In the genomic region with DNA sequence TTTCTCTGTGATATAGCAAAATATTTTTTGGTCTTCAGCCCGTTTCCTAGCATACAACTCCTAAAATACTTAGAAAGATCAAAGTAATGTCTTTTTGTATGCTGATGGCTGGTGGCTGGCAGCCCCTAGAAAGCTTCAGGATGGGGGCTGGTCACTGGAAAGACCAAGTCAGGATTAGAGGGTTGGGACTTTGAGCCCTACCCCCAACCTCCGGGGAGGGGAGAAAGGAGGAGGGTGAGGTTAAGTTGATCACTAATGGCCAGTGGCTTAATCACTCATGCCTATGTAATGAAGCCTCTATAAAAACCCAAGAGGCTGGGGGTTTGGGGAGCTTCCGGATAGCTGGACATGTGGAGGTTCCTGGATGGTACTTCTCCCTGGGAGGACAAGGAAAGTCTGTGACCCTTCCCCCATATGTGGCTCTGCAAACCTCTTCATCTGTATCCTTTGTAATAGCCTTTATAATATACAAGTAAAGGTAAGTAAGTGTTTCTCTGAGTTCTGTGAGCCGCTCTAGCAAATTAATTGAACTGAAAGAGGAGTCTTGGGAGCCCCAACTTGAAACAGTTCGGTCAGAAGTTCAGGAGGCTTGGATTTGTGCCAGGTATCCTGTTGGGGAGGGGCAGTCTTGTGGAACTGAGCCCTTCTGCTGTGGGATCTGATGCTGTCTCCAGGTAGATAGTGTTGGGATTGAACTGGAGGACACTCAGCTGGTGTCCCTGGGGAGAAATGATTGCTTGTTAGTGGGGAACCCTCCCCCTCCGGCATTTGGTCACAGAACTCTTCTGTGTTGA, we compare ENCODE assay signal across 1 cellular context.
TF ChIP-seq lines count a peak whose summit lies in the region.

No MANE protein-coding gene starts in this region.

TF ChIP-seq in SK-N-SH, 30 proteins besides CTCF, POLR2A, EP300 and RAD21:
- TF ChIP-seq FOSL2 (IDR thresholded peaks at IDR 0.05; ENCODE audit: borderline replicate concordance, low read depth) (no peak), PBX3 (IDR thresholded peaks at IDR 0.05) (no peak), TCF12 (IDR thresholded peaks at IDR 0.05) (no peak), EZH2phosphoT487 (IDR thresholded peaks at IDR 0.05; ENCODE audit: borderline replicate concordance, low read depth) (no peak), FOXM1 (IDR thresholded peaks at IDR 0.05; ENCODE audit: low read depth) (no peak), SMC3 (IDR thresholded peaks at IDR 0.05; ENCODE audit: low read depth, low read length) (no peak), NFIC (IDR thresholded peaks at IDR 0.05; ENCODE audit: borderline replicate concordance) (no peak)
- TF ChIP-seq, protein P1, sequence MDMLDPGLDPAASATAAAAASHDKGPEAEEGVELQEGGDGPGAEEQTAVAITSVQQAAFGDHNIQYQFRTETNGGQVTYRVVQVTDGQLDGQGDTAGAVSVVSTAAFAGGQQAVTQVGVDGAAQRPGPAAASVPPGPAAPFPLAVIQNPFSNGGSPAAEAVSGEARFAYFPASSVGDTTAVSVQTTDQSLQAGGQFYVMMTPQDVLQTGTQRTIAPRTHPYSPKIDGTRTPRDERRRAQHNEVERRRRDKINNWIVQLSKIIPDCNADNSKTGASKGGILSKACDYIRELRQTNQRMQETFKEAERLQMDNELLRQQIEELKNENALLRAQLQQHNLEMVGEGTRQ (IDR thresholded peaks at IDR 0.05; ENCODE audit: borderline replicate concordance, low read depth, low read length): no peak
